1 cellular context compared by ENCODE assay signal in the genomic region with DNA sequence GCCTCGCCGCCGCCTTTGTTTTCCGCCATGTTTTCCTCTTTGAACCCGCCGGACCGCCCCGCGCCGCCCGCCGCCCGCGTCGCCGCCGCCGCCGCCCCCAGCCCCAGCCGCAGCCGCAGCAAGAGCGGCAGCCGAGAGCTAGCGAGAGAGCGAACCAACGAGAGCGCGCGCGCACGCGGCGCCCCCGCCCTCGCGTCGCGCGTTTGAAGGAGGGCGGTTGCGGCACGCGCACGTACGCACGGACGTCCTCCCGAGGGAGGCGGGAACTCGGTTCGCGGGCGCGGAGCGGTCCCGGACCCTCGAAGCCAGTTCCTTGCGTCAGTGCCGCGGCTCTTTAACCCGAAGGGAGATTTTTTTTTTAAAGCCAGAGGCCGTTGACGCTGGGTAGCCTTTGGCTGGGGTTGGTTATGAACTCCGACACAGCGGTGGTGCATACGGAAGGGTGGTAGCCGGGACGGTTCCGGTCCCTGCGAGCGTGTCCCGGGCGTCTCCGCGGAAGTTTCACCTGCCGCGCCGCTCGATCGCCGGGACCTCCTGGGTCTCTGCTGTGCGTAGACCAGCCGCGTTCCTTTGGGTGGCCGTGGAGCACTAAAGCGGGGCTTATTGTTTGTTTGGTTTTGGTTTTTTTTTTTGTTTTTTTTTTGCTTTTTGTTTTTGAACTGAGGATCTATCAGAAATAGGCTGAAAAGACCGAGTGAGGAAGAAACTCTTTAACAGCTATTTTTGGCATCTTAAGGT.
TF ChIP-seq lines count a peak whose summit lies in the region.

Gene TRIM33 (minus strand): TSS at position 156 of the 738 bp plus-strand sequence. CDS start 127 bp downstream, at position 29.

TF ChIP-seq in HepG2, 621 proteins besides CTCF, POLR2A, EP300 and RAD21 (continued from another document and continues in another):
- peak; percentile 51; the same call in 1 of the 2 replicates for TF ChIP-seq ZNF142 (CRISPR knock-in tag; IDR thresholded peaks at IDR 0.05)
- TF ChIP-seq SMYD3 (CRISPR knock-in tag; IDR thresholded peaks at IDR 0.05) = no peak; the same call in 1 of the 2 replicates
- no peak for TF ChIP-seq ZBTB21 (CRISPR knock-in tag; IDR thresholded peaks at IDR 0.05)
- TF ChIP-seq SP1 (IDR thresholded peaks at IDR 0.05) = no peak
- peak; percentile 92 for TF ChIP-seq SP1 (CRISPR knock-in tag; IDR thresholded peaks at IDR 0.05)
- no peak for TF ChIP-seq RFX5 (IDR thresholded peaks at IDR 0.05; ENCODE audit: low read depth, low read length)
- no peak for TF ChIP-seq TRAFD1 (CRISPR knock-in tag; IDR thresholded peaks at IDR 0.05; ENCODE audit: borderline replicate concordance)
- TF ChIP-seq, protein P1, sequence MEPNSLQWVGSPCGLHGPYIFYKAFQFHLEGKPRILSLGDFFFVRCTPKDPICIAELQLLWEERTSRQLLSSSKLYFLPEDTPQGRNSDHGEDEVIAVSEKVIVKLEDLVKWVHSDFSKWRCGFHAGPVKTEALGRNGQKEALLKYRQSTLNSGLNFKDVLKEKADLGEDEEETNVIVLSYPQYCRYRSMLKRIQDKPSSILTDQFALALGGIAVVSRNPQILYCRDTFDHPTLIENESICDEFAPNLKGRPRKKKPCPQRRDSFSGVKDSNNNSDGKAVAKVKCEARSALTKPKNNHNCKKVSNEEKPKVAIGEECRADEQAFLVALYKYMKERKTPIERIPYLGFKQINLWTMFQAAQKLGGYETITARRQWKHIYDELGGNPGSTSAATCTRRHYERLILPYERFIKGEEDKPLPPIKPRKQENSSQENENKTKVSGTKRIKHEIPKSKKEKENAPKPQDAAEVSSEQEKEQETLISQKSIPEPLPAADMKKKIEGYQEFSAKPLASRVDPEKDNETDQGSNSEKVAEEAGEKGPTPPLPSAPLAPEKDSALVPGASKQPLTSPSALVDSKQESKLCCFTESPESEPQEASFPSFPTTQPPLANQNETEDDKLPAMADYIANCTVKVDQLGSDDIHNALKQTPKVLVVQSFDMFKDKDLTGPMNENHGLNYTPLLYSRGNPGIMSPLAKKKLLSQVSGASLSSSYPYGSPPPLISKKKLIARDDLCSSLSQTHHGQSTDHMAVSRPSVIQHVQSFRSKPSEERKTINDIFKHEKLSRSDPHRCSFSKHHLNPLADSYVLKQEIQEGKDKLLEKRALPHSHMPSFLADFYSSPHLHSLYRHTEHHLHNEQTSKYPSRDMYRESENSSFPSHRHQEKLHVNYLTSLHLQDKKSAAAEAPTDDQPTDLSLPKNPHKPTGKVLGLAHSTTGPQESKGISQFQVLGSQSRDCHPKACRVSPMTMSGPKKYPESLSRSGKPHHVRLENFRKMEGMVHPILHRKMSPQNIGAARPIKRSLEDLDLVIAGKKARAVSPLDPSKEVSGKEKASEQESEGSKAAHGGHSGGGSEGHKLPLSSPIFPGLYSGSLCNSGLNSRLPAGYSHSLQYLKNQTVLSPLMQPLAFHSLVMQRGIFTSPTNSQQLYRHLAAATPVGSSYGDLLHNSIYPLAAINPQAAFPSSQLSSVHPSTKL (CRISPR knock-in tag; IDR thresholded peaks at IDR 0.05) = peak; percentile 41; the same call in 1 of the 2 replicates
- TF ChIP-seq SP4 (CRISPR knock-in tag; IDR thresholded peaks at IDR 0.05) = peak; percentile 69
- peak; percentile 79 for TF ChIP-seq CBFB (CRISPR knock-in tag; IDR thresholded peaks at IDR 0.05)
- TF ChIP-seq, protein P2, sequence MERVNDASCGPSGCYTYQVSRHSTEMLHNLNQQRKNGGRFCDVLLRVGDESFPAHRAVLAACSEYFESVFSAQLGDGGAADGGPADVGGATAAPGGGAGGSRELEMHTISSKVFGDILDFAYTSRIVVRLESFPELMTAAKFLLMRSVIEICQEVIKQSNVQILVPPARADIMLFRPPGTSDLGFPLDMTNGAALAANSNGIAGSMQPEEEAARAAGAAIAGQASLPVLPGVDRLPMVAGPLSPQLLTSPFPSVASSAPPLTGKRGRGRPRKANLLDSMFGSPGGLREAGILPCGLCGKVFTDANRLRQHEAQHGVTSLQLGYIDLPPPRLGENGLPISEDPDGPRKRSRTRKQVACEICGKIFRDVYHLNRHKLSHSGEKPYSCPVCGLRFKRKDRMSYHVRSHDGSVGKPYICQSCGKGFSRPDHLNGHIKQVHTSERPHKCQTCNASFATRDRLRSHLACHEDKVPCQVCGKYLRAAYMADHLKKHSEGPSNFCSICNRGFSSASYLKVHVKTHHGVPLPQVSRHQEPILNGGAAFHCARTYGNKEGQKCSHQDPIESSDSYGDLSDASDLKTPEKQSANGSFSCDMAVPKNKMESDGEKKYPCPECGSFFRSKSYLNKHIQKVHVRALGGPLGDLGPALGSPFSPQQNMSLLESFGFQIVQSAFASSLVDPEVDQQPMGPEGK (CRISPR knock-in tag; IDR thresholded peaks at IDR 0.05) = peak; percentile 85
- TF ChIP-seq MIER2 (CRISPR knock-in tag; IDR thresholded peaks at IDR 0.05) = no peak
- TF ChIP-seq, protein P3, sequence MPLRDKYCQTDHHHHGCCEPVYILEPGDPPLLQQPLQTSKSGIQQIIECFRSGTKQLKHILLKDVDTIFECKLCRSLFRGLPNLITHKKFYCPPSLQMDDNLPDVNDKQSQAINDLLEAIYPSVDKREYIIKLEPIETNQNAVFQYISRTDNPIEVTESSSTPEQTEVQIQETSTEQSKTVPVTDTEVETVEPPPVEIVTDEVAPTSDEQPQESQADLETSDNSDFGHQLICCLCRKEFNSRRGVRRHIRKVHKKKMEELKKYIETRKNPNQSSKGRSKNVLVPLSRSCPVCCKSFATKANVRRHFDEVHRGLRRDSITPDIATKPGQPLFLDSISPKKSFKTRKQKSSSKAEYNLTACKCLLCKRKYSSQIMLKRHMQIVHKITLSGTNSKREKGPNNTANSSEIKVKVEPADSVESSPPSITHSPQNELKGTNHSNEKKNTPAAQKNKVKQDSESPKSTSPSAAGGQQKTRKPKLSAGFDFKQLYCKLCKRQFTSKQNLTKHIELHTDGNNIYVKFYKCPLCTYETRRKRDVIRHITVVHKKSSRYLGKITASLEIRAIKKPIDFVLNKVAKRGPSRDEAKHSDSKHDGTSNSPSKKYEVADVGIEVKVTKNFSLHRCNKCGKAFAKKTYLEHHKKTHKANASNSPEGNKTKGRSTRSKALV (CRISPR knock-in tag; IDR thresholded peaks at IDR 0.05) = no peak
- no peak for TF ChIP-seq GTF3A (CRISPR knock-in tag; conservative IDR thresholded peaks at IDR 0.05)
- TF ChIP-seq ZNF34 (CRISPR knock-in tag; IDR thresholded peaks at IDR 0.05; ENCODE audit: borderline replicate concordance) = no peak
- TF ChIP-seq MAFK (conservative IDR thresholded peaks at IDR 0.05 in 1 of 2, IDR thresholded peaks at IDR 0.05 in 1 of 2; ENCODE audit: low read length in 2 of 2) = no peak
- peak; percentile 79 for TF ChIP-seq RBFOX2 (IDR thresholded peaks at IDR 0.05; ENCODE audit: low read depth, low read length)
- TF ChIP-seq, protein P4, sequence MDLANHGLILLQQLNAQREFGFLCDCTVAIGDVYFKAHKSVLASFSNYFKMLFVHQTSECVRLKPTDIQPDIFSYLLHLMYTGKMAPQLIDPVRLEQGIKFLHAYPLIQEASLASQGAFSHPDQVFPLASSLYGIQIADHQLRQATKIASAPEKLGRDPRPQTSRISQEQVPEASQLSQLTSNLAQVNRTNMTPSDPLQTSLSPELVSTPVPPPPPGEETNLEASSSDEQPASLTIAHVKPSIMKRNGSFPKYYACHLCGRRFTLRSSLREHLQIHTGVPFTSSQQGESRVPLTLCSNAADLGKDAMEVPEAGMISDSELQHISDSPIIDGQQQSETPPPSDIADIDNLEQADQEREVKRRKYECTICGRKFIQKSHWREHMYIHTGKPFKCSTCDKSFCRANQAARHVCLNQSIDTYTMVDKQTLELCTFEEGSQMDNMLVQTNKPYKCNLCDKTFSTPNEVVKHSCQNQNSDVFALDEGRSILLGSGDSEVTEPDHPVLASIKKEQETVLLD (CRISPR knock-in tag; IDR thresholded peaks at IDR 0.05; ENCODE audit: low read depth) = peak; percentile 76; the same call in 1 of the 2 replicates
- peak; percentile 77; the same call in 1 of the 2 replicates for TF ChIP-seq DZIP1 (CRISPR knock-in tag; IDR thresholded peaks at IDR 0.05)
- no peak for TF ChIP-seq KLF11 (CRISPR knock-in tag; IDR thresholded peaks at IDR 0.05)
- TF ChIP-seq MTA3 (CRISPR knock-in tag; IDR thresholded peaks at IDR 0.05) = no peak
- no peak for TF ChIP-seq PAWR (CRISPR knock-in tag; IDR thresholded peaks at IDR 0.05; ENCODE audit: borderline replicate concordance)
- TF ChIP-seq TEF (CRISPR knock-in tag; IDR thresholded peaks at IDR 0.05) = no peak
- TF ChIP-seq RXRA (CRISPR knock-in tag; IDR thresholded peaks at IDR 0.05) = 0 out of 2 replicates have a peak, but pooled peaks have one; percentile 37
- TF ChIP-seq AKAP8 (CRISPR knock-in tag; IDR thresholded peaks at IDR 0.05) = no peak
- peak; percentile 88 for TF ChIP-seq ZNF331 (CRISPR knock-in tag; IDR thresholded peaks at IDR 0.05)
- 0 out of 2 replicates have a peak, but pooled peaks have one; percentile 61 for TF ChIP-seq ZNF605 (CRISPR knock-in tag; IDR thresholded peaks at IDR 0.05)
- peak; percentile 66; the same call in 1 of the 2 replicates for TF ChIP-seq NFKB2 (CRISPR knock-in tag; IDR thresholded peaks at IDR 0.05; ENCODE audit: borderline replicate concordance)
- TF ChIP-seq, protein P5, sequence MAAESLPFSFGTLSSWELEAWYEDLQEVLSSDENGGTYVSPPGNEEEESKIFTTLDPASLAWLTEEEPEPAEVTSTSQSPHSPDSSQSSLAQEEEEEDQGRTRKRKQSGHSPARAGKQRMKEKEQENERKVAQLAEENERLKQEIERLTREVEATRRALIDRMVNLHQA (CRISPR knock-in tag; IDR thresholded peaks at IDR 0.05) = no peak
